In genomic region chr10:77268721-77269120, GRCh38 we compare ENCODE assay signal across 13 cellular contexts.
"Had no signal": no experiment of that assay in that cellular context is flagged by ENCODE, and none has a peak within 500 bp of the region (broad histone marks: within the 10 kb centered on the region; RNA-seq: fewer than 3 reads in every experiment).

No MANE protein-coding gene starts in this region.

- H3K27me3 ChIP-seq: thyroid gland had no signal

- H3K27me3 Mint-ChIP-seq: stimulated activated naive CD8-positive, alpha-beta T cell treated with anti-CD3 and anti-CD28 coated beads, Interleukin-15, Interleukin-2, amounts not matched to agents 100 ng/mL and 50 ng/mL, for 24 hours had no signal

- H3K36me3 ChIP-seq: thyroid gland had no signal

- H3K27ac ChIP-seq: thyroid gland had no signal

- H3K27ac Mint-ChIP-seq: activated CD8-positive, alpha-beta T cell treated with anti-CD3 and anti-CD28 coated beads, Interleukin-2, amount 10 ng/mL, durations not matched to agents 7 days and 5 days; activated naive CD8-positive, alpha-beta T cell treated with anti-CD3 and anti-CD28 coated beads, Interleukin-2, amount 10 ng/mL, durations not matched to agents 7 days and 5 days; endodermal cell; progenitor cell of endocrine pancreas; stimulated activated naive CD8-positive, alpha-beta T cell treated with anti-CD3 and anti-CD28 coated beads, Interleukin-15, Interleukin-2, amounts not matched to agents 100 ng/mL and 50 ng/mL, for 24 hours had no signal

- H3K9me3 Mint-ChIP-seq: activated naive CD8-positive, alpha-beta T cell treated with anti-CD3 and anti-CD28 coated beads, Interleukin-2, amount 10 ng/mL, durations not matched to agents 7 days and 5 days; endodermal cell; stimulated activated naive CD8-positive, alpha-beta T cell treated with anti-CD3 and anti-CD28 coated beads, Interleukin-15, Interleukin-2, amounts not matched to agents 100 ng/mL and 50 ng/mL, for 24 hours had no signal

- H3K4me3 ChIP-seq: thyroid gland had no signal

- H3K9me3 ChIP-seq: thyroid gland had no signal

- ATAC-seq: activated CD8-positive, alpha-beta T cell treated with anti-CD3 and anti-CD28 coated beads, Interleukin-2, amount 10 ng/mL, durations not matched to agents 7 days and 5 days had no signal

- H3K4me3 Mint-ChIP-seq: activated CD8-positive, alpha-beta T cell treated with anti-CD3 and anti-CD28 coated beads, Interleukin-2, amount 10 ng/mL, durations not matched to agents 7 days and 5 days; activated naive CD8-positive, alpha-beta T cell treated with anti-CD3 and anti-CD28 coated beads, Interleukin-2, amount 10 ng/mL, durations not matched to agents 7 days and 5 days; endodermal cell; stimulated activated naive CD8-positive, alpha-beta T cell treated with anti-CD3 and anti-CD28 coated beads, Interleukin-15, Interleukin-2, amounts not matched to agents 100 ng/mL and 50 ng/mL, for 24 hours had no signal

- DNase-seq: activated CD4-positive, alpha-beta T cell treated with anti-CD3 and anti-CD28 coated beads for 4 hours; activated CD8-positive, alpha-beta memory T cell treated with anti-CD3 and anti-CD28 coated beads, Interleukin-2, amount 50 U/mL, for 48 hours; activated CD8-positive, alpha-beta T cell treated with anti-CD3 and anti-CD28 coated beads, Interleukin-2, amount 10 ng/mL, durations not matched to agents 7 days and 5 days; activated naive CD8-positive, alpha-beta T cell treated with anti-CD3 and anti-CD28 coated beads, Interleukin-2, amount 10 ng/mL, durations not matched to agents 7 days and 5 days; central memory CD4-positive, alpha-beta T cell; endodermal cell; erythroblast; kidney glomerular epithelial cell; stimulated activated CD4-positive, alpha-beta T cell treated with anti-CD3 and anti-CD28 coated beads, Interleukin-4, amount 100 ng/mL, for 24 hours; T-helper 1 cell; thyroid gland had no signal
